ENCODE assay signal across 2 cellular contexts in genomic region chr12:132506730-132507538, GRCh38.
A peak's percentile ranks its signal among the peaks of the same experiment; 100 is the strongest.
TF ChIP-seq lines count a peak whose summit lies in the region.

No MANE protein-coding gene starts in this region.

TF ChIP-seq in GM23338, 12 proteins besides CTCF, POLR2A, EP300 and RAD21 (continued from another document):
- TF ChIP-seq ZNF462 (CRISPR knock-in tag; IDR thresholded peaks at IDR 0.05) (no peak), EZH2 (IDR thresholded peaks at IDR 0.05; ENCODE audit: low read depth, unreplicated experiment) (no peak), CREB1 (CRISPR knock-in tag; IDR thresholded peaks at IDR 0.05; ENCODE audit: low read depth) (no peak)
TF ChIP-seq in GM23338: peak in this region for 0.

TF ChIP-seq in K562, 482 proteins besides CTCF, POLR2A, EP300 and RAD21 (continued from another document and continues in another):
- no peak for TF ChIP-seq REST (CRISPR knock-in tag; IDR thresholded peaks at IDR 0.05; ENCODE audit: low read depth)
- TF ChIP-seq ZBTB40 (IDR thresholded peaks at IDR 0.05): 0 out of 2 replicates have a peak, but pooled peaks have one; percentile 17
- no peak for TF ChIP-seq ZBTB40 (CRISPR knock-in tag; IDR thresholded peaks at IDR 0.05)
- TF ChIP-seq GATAD2B (IDR thresholded peaks at IDR 0.05; ENCODE audit: borderline replicate concordance): no peak
- TF ChIP-seq FOXJ3 (CRISPR knock-in tag; IDR thresholded peaks at IDR 0.05): no peak
- TF ChIP-seq MYC (IDR thresholded peaks at IDR 0.05; ENCODE audit: low read depth, low read length): 0 out of 2 replicates have a peak, but pooled peaks have one; percentile 15
- TF ChIP-seq MYC (CRISPR knock-in tag; IDR thresholded peaks at IDR 0.05; ENCODE audit: borderline replicate concordance, low read depth): no peak
- TF ChIP-seq MNT (conservative IDR thresholded peaks at IDR 0.05): peak in 1 of 2 experiments; percentile 52; a peak in 2 of 4 replicates
- no peak for TF ChIP-seq PTRF (tag; IDR thresholded peaks at IDR 0.05)
- no peak for TF ChIP-seq ZBTB34 (CRISPR knock-in tag; IDR thresholded peaks at IDR 0.05)
- TF ChIP-seq SMAD2 (IDR thresholded peaks at IDR 0.05; ENCODE audit: low read depth, low read length): no peak
- TF ChIP-seq CREB1 (IDR thresholded peaks at IDR 0.05): no peak
- 0 out of 2 replicates have a peak, but pooled peaks have one; percentile 22 for TF ChIP-seq CREB1 (CRISPR knock-in tag; IDR thresholded peaks at IDR 0.05)
- no peak for TF ChIP-seq FIP1L1 (IDR thresholded peaks at IDR 0.05; ENCODE audit: low read depth, low read length, poor library complexity, severe bottlenecking)
- no peak for TF ChIP-seq CHD2 (IDR thresholded peaks at IDR 0.05; ENCODE audit: low read depth, low read length)
- no peak for TF ChIP-seq EP400 (IDR thresholded peaks at IDR 0.05)
- TF ChIP-seq NKRF (IDR thresholded peaks at IDR 0.05; ENCODE audit: borderline replicate concordance): no peak
- no peak for TF ChIP-seq MCM2 (IDR thresholded peaks at IDR 0.05; ENCODE audit: low read depth)
- no peak for TF ChIP-seq RBM17 (IDR thresholded peaks at IDR 0.05; ENCODE audit: borderline replicate concordance, low read depth, low read length)
- TF ChIP-seq ZNF639 (CRISPR knock-in tag; conservative IDR thresholded peaks at IDR 0.05 in 1 of 2, IDR thresholded peaks at IDR 0.05 in 1 of 2): no peak
- no peak for TF ChIP-seq KLF10 (CRISPR knock-in tag; IDR thresholded peaks at IDR 0.05)
- TF ChIP-seq ZNF24 (IDR thresholded peaks at IDR 0.05): no peak
- peak; percentile 30; the same call in 1 of the 2 replicates for TF ChIP-seq GABPA (tag; conservative IDR thresholded peaks at IDR 0.05; ENCODE audit: low read depth)
- TF ChIP-seq ZNF778 (CRISPR knock-in tag; IDR thresholded peaks at IDR 0.05): no peak
- no peak for TF ChIP-seq GTF2F1 (IDR thresholded peaks at IDR 0.05; ENCODE audit: low read depth, low read length)
- no peak for TF ChIP-seq TOE1 (IDR thresholded peaks at IDR 0.05; ENCODE audit: borderline replicate concordance)
- no peak for TF ChIP-seq TOE1 (CRISPR knock-in tag; IDR thresholded peaks at IDR 0.05; ENCODE audit: borderline replicate concordance, low read depth)
- TF ChIP-seq PKNOX1 (IDR thresholded peaks at IDR 0.05): peak; percentile 85
- TF ChIP-seq AFF1 (IDR thresholded peaks at IDR 0.05; ENCODE audit: low read depth in 1 of 2, partially characterized antibody in 2 of 2): no peak
